In the genomic region with DNA sequence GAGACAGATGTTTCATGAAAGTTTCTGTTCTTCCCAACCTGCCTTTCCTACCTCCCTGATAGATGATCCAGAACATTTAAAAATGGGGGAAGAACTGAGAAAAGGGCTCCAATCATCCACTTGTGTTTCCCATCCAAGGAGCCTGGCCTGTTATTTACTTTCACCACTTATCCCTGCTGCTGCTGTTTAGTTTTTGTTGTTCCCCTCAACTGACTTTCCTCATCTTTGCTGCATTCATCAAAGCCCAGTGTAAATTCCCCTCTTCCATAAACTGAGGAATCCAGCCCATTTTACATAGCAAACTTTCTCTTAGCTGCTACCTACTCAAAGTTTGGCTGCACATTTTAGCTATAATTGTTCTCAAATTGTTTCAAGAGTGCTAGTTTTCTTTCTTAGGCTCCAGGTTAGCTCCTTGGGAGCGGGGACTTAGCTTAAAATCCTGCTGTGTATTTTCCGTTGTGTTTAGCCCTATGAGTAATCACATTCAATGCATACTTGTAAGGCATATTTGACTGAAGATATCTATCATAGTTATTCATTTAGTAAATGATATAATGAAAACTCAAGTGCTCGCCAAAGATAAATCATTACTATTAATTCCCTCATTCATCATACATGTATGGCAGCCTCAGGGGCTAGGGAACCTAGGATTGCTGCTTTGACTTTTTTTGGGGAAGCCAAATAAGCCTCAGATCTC, we compare ENCODE assay signal across 9 cellular contexts. TPM values are rescaled to one million over a fixed set of nuclear protein-coding genes. Genes with fewer than 3 reads are reported as not detected.
DNase-seq lines count a peak whose midpoint lies in the region; ATAC-seq and TF ChIP-seq lines count a peak whose summit lies in the region.
"Had no signal": no experiment of that assay in that cellular context is flagged by ENCODE, and none has a peak within 500 bp of the region (broad histone marks: within the 10 kb centered on the region; RNA-seq: fewer than 3 reads in every experiment).

No MANE protein-coding gene starts in this region.

- CTCF ChIA-PET in HEK293 (lab: Yijun Ruan, JAX): no interaction called here

- TF ChIP-seq EP300 in gastroesophageal sphincter (IDR thresholded peaks at IDR 0.05): no peak

- WGBS in gastroesophageal sphincter (ENCODE audit: low coverage in 1 of 2), 2 donors: 31 to 47% methylated on average over 2 to 3 of the region's 3 CpGs
- WGBS in smooth muscle cell (ENCODE audit: low lambda C conversion rate): 27% methylated on average over 3 of the region's 3 CpGs

- peaks cover 18% of the 10 kb centered on the region for H3K4me1 ChIP-seq in HEK293 (ENCODE audit: control insufficient read depth, insufficient read depth, low read length)
- peaks cover 0 to 39% (median 5%) of the 10 kb centered on the region in 3 donors for H3K4me1 ChIP-seq in gastroesophageal sphincter
- peaks cover 36% of the 10 kb centered on the region for H3K4me1 ChIP-seq in smooth muscle cell (ENCODE audit: low read depth)

- H3K36me3 ChIP-seq in HEK293 (ENCODE audit: control insufficient read depth in 2 of 2, insufficient read depth in 1 of 2, low read length in 2 of 2) (no peaks in the 10 kb centered on the region), gastroesophageal sphincter (no peaks in the 10 kb centered on the region), smooth muscle cell (ENCODE audit: low read depth) (no peaks in the 10 kb centered on the region)

- H3K9ac ChIP-seq in smooth muscle cell (ENCODE audit: low read depth): peak overlapping the region; percentile 90

- peaks cover 10% of the 10 kb centered on the region for H4K20me1 ChIP-seq in smooth muscle cell (ENCODE audit: low read depth)

- H3K9me3 ChIP-seq in HEK293 (ENCODE audit: control insufficient read depth, insufficient read depth, low read depth, low read length) (no peaks in the 10 kb centered on the region), gastroesophageal sphincter (no peaks in the 10 kb centered on the region), smooth muscle cell (replicated peaks; ENCODE audit: low read depth) (no peaks in the 10 kb centered on the region)

- H3K4me3 ChIP-seq in HEK293 (ENCODE audit: low read depth, low read length) (peak overlapping the region; percentile 55), gastroesophageal sphincter (no peak overlapping the region), smooth muscle cell (peak overlapping the region; percentile 91)

- H2AFZ ChIP-seq in smooth muscle cell (ENCODE audit: low read depth): peak overlapping the region; percentile 95

- no peak for TF ChIP-seq CTCF in HEK293 (tag by site-specific recombination; IDR thresholded peaks at IDR 0.05)
- TF ChIP-seq CTCF in VCaP (conservative IDR thresholded peaks at IDR 0.05): no peak
- TF ChIP-seq CTCF in gastroesophageal sphincter (IDR thresholded peaks at IDR 0.05): no peak
- no peak for TF ChIP-seq CTCF in smooth muscle cell (IDR thresholded peaks at IDR 0.05; ENCODE audit: borderline replicate concordance, insufficient read depth, poor library complexity, severe bottlenecking)

- no peak for TF ChIP-seq POLR2A in gastroesophageal sphincter (IDR thresholded peaks at IDR 0.05)

- DNase-seq in smooth muscle cell (lab: John Stamatoyannopoulos, UW; ENCODE audit: unreplicated experiment) (no peak), GM19240 (ENCODE audit: insufficient read length, low spot score) (no peak)
- DNase-seq in activated CD4-positive, alpha-beta T cell treated with anti-CD3 and anti-CD28 coated beads, Interleukin-2, amount 50 U/mL, for 48 hours: no peak
- DNase-seq: activated CD4-positive, alpha-beta T cell treated with anti-CD3 and anti-CD28 coated beads for 4 hours had no signal

- H3K79me2 ChIP-seq in smooth muscle cell (ENCODE audit: low read depth): peaks cover 24% of the 10 kb centered on the region

- ATAC-seq in gastroesophageal sphincter (no peak), GM21717 (IDR thresholded peaks at IDR 0.05; ENCODE audit: unreplicated experiment) (no peak)

- POLR2A ChIA-PET in HEK293 (lab: Yijun Ruan, JAX): no interaction called here

- H3K27me3 ChIP-seq in gastroesophageal sphincter (no peaks in the 10 kb centered on the region), smooth muscle cell (ENCODE audit: low read depth) (no peaks in the 10 kb centered on the region)

- peaks cover 14% of the 10 kb centered on the region for H3F3A ChIP-seq in smooth muscle cell (ENCODE audit: low read depth)

- H3K27ac ChIP-seq in HEK293 (ENCODE audit: extremely low read depth, low read depth, low read length) (peak overlapping the region; percentile 85), VCaP (peak overlapping the region; percentile 93), gastroesophageal sphincter (peak overlapping the region in 3 of 4 donors; percentile 86 to 89 (median 88)), smooth muscle cell (ENCODE audit: low read depth) (peak overlapping the region; percentile 96)

- peak overlapping the region; percentile 87 for H3K4me2 ChIP-seq in smooth muscle cell

TF ChIP-seq in HEK293, 187 proteins besides CTCF, POLR2A, EP300 and RAD21:
- TF ChIP-seq ZNF174 (tag by site-specific recombination; IDR thresholded peaks at IDR 0.05): no peak
- no peak for TF ChIP-seq ZNF426 (tag by site-specific recombination; IDR thresholded peaks at IDR 0.05)
- no peak for TF ChIP-seq GLIS2 (tag by site-specific recombination; IDR thresholded peaks at IDR 0.05)
- TF ChIP-seq ZNF623 (tag by site-specific recombination; IDR thresholded peaks at IDR 0.05): no peak
- TF ChIP-seq ZNF600 (tag by site-specific recombination; IDR thresholded peaks at IDR 0.05): 0 out of 2 replicates have a peak, but pooled peaks have one; percentile 24
- TF ChIP-seq ZNF10 (tag by site-specific recombination; IDR thresholded peaks at IDR 0.05): peak; percentile 81
- TF ChIP-seq, protein P1, sequence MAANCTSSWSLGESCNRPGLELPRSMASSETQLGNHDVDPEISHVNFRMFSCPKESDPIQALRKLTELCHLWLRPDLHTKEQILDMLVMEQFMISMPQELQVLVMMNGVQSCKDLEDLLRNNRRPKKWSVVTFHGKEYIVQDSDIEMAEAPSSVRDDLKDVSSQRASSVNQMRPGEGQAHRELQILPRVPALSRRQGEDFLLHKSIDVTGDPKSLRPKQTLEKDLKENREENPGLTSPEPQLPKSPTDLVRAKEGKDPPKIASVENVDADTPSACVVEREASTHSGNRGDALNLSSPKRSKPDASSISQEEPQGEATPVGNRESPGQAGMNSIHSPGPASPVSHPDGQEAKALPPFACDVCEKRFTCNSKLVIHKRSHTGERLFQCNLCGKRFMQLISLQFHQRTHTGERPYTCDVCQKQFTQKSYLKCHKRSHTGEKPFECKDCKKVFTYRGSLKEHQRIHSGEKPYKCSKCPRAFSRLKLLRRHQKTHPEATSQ (tag by site-specific recombination; IDR thresholded peaks at IDR 0.05): no peak
- peak; percentile 68 for TF ChIP-seq PRDM1 (tag by site-specific recombination; IDR thresholded peaks at IDR 0.05)
- TF ChIP-seq KLF1 (tag by site-specific recombination; IDR thresholded peaks at IDR 0.05): no peak
- TF ChIP-seq ZNF248 (tag by site-specific recombination; IDR thresholded peaks at IDR 0.05): no peak
- TF ChIP-seq ZNF239 (tag by site-specific recombination; IDR thresholded peaks at IDR 0.05): no peak
- TF ChIP-seq ZFP41 (tag by site-specific recombination; IDR thresholded peaks at IDR 0.05; ENCODE audit: borderline replicate concordance): no peak
- TF ChIP-seq, protein P2, sequence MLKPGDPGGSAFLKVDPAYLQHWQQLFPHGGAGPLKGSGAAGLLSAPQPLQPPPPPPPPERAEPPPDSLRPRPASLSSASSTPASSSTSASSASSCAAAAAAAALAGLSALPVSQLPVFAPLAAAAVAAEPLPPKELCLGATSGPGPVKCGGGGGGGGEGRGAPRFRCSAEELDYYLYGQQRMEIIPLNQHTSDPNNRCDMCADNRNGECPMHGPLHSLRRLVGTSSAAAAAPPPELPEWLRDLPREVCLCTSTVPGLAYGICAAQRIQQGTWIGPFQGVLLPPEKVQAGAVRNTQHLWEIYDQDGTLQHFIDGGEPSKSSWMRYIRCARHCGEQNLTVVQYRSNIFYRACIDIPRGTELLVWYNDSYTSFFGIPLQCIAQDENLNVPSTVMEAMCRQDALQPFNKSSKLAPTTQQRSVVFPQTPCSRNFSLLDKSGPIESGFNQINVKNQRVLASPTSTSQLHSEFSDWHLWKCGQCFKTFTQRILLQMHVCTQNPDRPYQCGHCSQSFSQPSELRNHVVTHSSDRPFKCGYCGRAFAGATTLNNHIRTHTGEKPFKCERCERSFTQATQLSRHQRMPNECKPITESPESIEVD (tag by site-specific recombination; IDR thresholded peaks at IDR 0.05): peak; percentile 68; the same call in 1 of the 2 replicates
- TF ChIP-seq ZBTB17 (tag by site-specific recombination; IDR thresholded peaks at IDR 0.05): 0 out of 2 replicates have a peak, but pooled peaks have one; percentile 19
- TF ChIP-seq ZSCAN4 (tag by site-specific recombination; IDR thresholded peaks at IDR 0.05): no peak

RNA-seq across cellular contexts. Expression of gene PTPN13, which starts 1.4 kb away (rescaled TPM):
- total RNA-seq in gastroesophageal sphincter (10 to 100 TPM; 12.8 to 22.7 (median 20.7) TPM), smooth muscle cell (52.9 and 62.2 TPM in 2 replicates)
- polyA plus RNA-seq in smooth muscle cell: 13.8 and 14.9 TPM in 2 replicates
- total RNA-seq: OCI-LY7 had no signal

Comparison
In these comparisons a context has a peak if more than half of its experiments do, and no peak if none do; other contexts are left out.
1. H3K4me3 ChIP-seq: peak in HEK293 (single experiment) and smooth muscle cell (single experiment); none in gastroesophageal sphincter (0 of 2).
2. Peak in every context shown above with its lines, with median percentiles within 50 percentile points of each other: H3K27ac ChIP-seq.